11 cellular contexts compared by ENCODE assay signal in the genomic region with DNA sequence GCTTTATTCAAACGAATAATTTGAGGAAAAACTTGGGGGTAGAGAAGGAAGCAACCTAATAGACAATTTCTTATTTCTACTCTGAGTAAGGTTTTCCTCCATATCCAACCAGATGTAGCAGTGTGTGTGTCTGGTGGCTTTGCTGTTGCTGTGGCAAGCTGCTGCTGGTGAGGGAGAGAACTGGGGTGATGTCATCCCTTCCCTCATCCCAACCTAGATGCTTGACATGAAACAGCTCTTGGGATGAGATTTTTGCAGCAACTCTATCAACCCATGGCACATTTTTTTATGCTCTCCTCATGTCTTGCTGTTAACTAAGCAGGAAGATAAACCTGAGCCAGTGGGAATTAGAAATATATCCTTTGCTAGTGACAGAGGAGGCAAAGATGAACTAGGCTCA.
A peak's percentile ranks its signal among the peaks of the same experiment; 100 is the strongest.
DNase-seq lines count a peak whose midpoint lies in the region; ATAC-seq and TF ChIP-seq lines count a peak whose summit lies in the region.
"Had no signal": no experiment of that assay in that cellular context is flagged by ENCODE, and none has a peak within 500 bp of the region (broad histone marks: within the 10 kb centered on the region; RNA-seq: fewer than 3 reads in every experiment).

No MANE protein-coding gene starts in this region.

- H3K36me3 ChIP-seq in left lung (no peaks in the 10 kb centered on the region), aorta (ENCODE audit: control insufficient read depth in 1 of 2, insufficient read depth in 2 of 2, low read length in 1 of 2) (no peaks in the 10 kb centered on the region)

- no peak overlapping the region for H3K4me3 ChIP-seq in coronary artery
- no peak overlapping the region for H3K4me3 ChIP-seq in left lung
- H3K4me3 ChIP-seq in aorta (ENCODE audit: low read length in 2 of 2) = no peak overlapping the region

- TF ChIP-seq CTCF in coronary artery (IDR thresholded peaks at IDR 0.05) (no peak), left lung (IDR thresholded peaks at IDR 0.05) (no peak)

- H3K27me3 ChIP-seq in left lung = no peaks in the 10 kb centered on the region
- H3K27me3 ChIP-seq in aorta (ENCODE audit: control insufficient read depth in 1 of 2, insufficient read depth in 2 of 2, low read length in 1 of 2) = no peaks in the 10 kb centered on the region

- H3K4me1 ChIP-seq in left lung (peaks cover 2 to 18% of the 10 kb centered on the region in 2 donors), aorta (ENCODE audit: control insufficient read depth in 1 of 2, insufficient read depth in 2 of 2, low read length in 2 of 2) (peaks cover 0 to 3% of the 10 kb centered on the region in 2 donors)

- ATAC-seq in left lung (peak; percentile 62), aorta (ENCODE audit: low FRiP score) (peak; percentile 73), HG03159 (IDR thresholded peaks at IDR 0.05; ENCODE audit: unreplicated experiment) (no peak), GM21737 (IDR thresholded peaks at IDR 0.05; ENCODE audit: unreplicated experiment) (no peak)
- ATAC-seq: T-cell had no signal

- H3K27ac ChIP-seq in coronary artery (peak overlapping the region; percentile 28 to 66), left lung (peak overlapping the region; percentile 50 to 70), aorta (ENCODE audit: low read depth in 1 of 2, low read length in 2 of 2) (peak overlapping the region; percentile 51 to 57)

- WGBS in aorta, 2 donors = 0 to 4% methylated on average over 1 of the region's 1 CpG

- intact Hi-C loops in left lung (cut with DNase I) (no loop called here), aorta (cut with DNase I) (loop anchor here in 1 of 2 donors (5.0 kb wide), 1 partner anchor 80 kb away; no protein-coding TSS in a partner anchor)

- DNase-seq in SIG-M5 treated with dmso at 0.1 percent for 504 hours (lab: John Stamatoyannopoulos, UW; ENCODE audit: unreplicated experiment) = peak; percentile 19
- no peak for DNase-seq in SIG-M5 (lab: John Stamatoyannopoulos, UW)
- no peak for DNase-seq in coronary artery (ENCODE audit: low spot score)
- no peak for DNase-seq in left lung
- DNase-seq in aorta = no peak
- DNase-seq in mesenteric fat pad (ENCODE audit: low spot score) = no peak
- DNase-seq: 8988T, NCI-H345, T-cell had no signal

- H3K9me3 ChIP-seq in left lung = peaks cover 0 to 7% of the 10 kb centered on the region in 2 donors
- no peaks in the 10 kb centered on the region for H3K9me3 ChIP-seq in aorta (ENCODE audit: control insufficient read depth, low read length)

Comparison
In these comparisons a context has a peak if more than half of its experiments do, and no peak if none do; other contexts are left out.
1. ATAC-seq: peak in left lung (single experiment) and aorta (single experiment); none in HG03159 (single experiment) and GM21737 (single experiment).
2. Peak in every context shown above with its lines, with median percentiles within 50 percentile points of each other: H3K27ac ChIP-seq.